In genomic region chr7:64611717-64612116, GRCh38 we compare ENCODE assay signal across 24 cellular contexts.
"Had no signal": no experiment of that assay in that cellular context is flagged by ENCODE, and none has a peak within 500 bp of the region (broad histone marks: within the 10 kb centered on the region; RNA-seq: fewer than 3 reads in every experiment).

No MANE protein-coding gene starts in this region.

- H3K4me1 ChIP-seq: colonic mucosa, gastroesophageal sphincter, left lung, lower lobe of right lung, right atrium auricular region, tibial nerve had no signal

- H3K27me3 Mint-ChIP-seq: activated naive CD8-positive, alpha-beta T cell; natural killer cell treated with Interleukin-12 subunit alpha and Interleukin-12 subunit beta and Interleukin-15 and Interleukin-18, amount 100 ng/mL, for 72 hours had no signal

- H3K9me3 ChIP-seq: colonic mucosa, gastroesophageal sphincter, lower lobe of right lung, right atrium auricular region, tibial nerve had no signal

- H3K9me3 Mint-ChIP-seq: activated T-cell treated with anti-CD3 and anti-CD28 coated beads, Interleukin-2, amount 50 U/mL, for 72 hours; natural killer cell treated with Interleukin-12 subunit alpha and Interleukin-12 subunit beta and Interleukin-15 and Interleukin-18, amount 100 ng/mL, for 72 hours had no signal

- H3K36me3 Mint-ChIP-seq: activated naive CD8-positive, alpha-beta T cell; natural killer cell treated with Interleukin-12 subunit alpha and Interleukin-12 subunit beta and Interleukin-15 and Interleukin-18, amount 100 ng/mL, for 72 hours had no signal

- H3K36me3 ChIP-seq: colonic mucosa, gastroesophageal sphincter, left lung, lower lobe of right lung, right atrium auricular region, tibial nerve had no signal

- H3K4me3 Mint-ChIP-seq: activated naive CD8-positive, alpha-beta T cell; activated T-cell treated with anti-CD3 and anti-CD28 coated beads, Interleukin-2, amount 50 U/mL, for 72 hours; natural killer cell treated with Interleukin-12 subunit alpha and Interleukin-12 subunit beta and Interleukin-15 and Interleukin-18, amount 100 ng/mL, for 72 hours had no signal

- H3K4me3 ChIP-seq: colonic mucosa, dorsolateral prefrontal cortex, gastroesophageal sphincter, left lung, lower lobe of right lung, right atrium auricular region, tibial nerve had no signal

- H3K27ac ChIP-seq: colonic mucosa, dorsolateral prefrontal cortex, gastroesophageal sphincter, left lung, lower lobe of right lung, right atrium auricular region, tibial nerve, VCaP had no signal

- H3K27me3 ChIP-seq: colonic mucosa, dorsolateral prefrontal cortex, gastroesophageal sphincter, left lung, right atrium auricular region, tibial nerve had no signal

- DNase-seq: activated CD4-positive, alpha-beta T cell treated with anti-CD3 and anti-CD28 coated beads for 4 hours; activated CD4-positive, alpha-beta T cell treated with anti-CD3 and anti-CD28 coated beads, Interleukin-2, amount 50 U/mL, for 4 hours; activated effector memory CD4-positive, alpha-beta T cell treated with Interleukin-2 at 50 U/mL for 16 hours; activated naive CD4-positive, alpha-beta T cell treated with Interleukin-2 at 50 U/mL for 16 hours; activated T-cell treated with anti-CD3 and anti-CD28 coated beads for 4 hours; activated T-cell treated with anti-CD3 and anti-CD28 coated beads, Interleukin-2, amount 50 U/mL, for 72 hours; anterior cingulate cortex; cerebellar nuclear complex; colonic mucosa; dorsolateral prefrontal cortex; effector memory CD4-positive, alpha-beta T cell; head of caudate nucleus; hypothalamus; left lung; lower lobe of right lung; mesenchymal stem cell; stimulated activated naive CD4-positive, alpha-beta T cell treated with Interleukin-2 at 50 U/mL for 16 hours; T-helper 9 cell had no signal

- H3K27ac Mint-ChIP-seq: activated naive CD8-positive, alpha-beta T cell; activated T-cell treated with anti-CD3 and anti-CD28 coated beads, Interleukin-2, amount 50 U/mL, for 72 hours; natural killer cell treated with Interleukin-12 subunit alpha and Interleukin-12 subunit beta and Interleukin-15 and Interleukin-18, amount 100 ng/mL, for 72 hours had no signal

- ATAC-seq: gastroesophageal sphincter; left lung; lower lobe of right lung; natural killer cell treated with Interleukin-12 subunit alpha and Interleukin-12 subunit beta and Interleukin-15 and Interleukin-18, amount 100 ng/mL, for 72 hours had no signal
